In the genomic region with DNA sequence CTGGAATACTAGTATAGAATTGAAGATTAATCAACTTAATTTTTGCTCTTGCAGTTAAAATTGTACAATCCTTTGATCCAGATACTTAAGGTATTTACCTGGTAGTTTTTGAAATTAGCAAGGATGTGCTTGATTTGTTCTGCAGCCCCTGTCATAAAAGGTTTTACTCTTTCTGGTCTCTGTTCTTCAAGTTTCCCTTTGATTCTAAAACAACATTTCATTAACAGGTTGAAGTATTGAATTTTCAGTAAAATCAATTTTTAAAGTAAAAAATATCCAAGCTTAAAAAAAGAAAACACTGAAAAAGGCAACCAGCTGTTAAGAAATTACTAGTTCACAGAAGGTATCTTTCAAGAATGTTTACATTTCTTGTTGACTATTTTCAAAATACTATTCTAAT, we compare ENCODE assay signal across 9 cellular contexts. TPM values are rescaled to one million over a fixed set of nuclear protein-coding genes. Genes with fewer than 3 reads are reported as not detected.
DNase-seq lines count a peak whose midpoint lies in the region; ATAC-seq and TF ChIP-seq lines count a peak whose summit lies in the region.
"Had no signal": no experiment of that assay in that cellular context is flagged by ENCODE, and none has a peak within 500 bp of the region (broad histone marks: within the 10 kb centered on the region; RNA-seq: fewer than 3 reads in every experiment).

No MANE protein-coding gene starts in this region.

- peaks cover 0 to 63% (median 43%) of the 10 kb centered on the region in 9 donors for H3K36me3 ChIP-seq in heart right ventricle
- peaks cover 22% of the 10 kb centered on the region for H3K36me3 ChIP-seq in mesendoderm (ENCODE audit: control insufficient read depth, insufficient read depth, low read length)
- H3K36me3 ChIP-seq in upper lobe of right lung = peaks cover 55% of the 10 kb centered on the region

- ATAC-seq in heart right ventricle = no peak
- no peak for ATAC-seq in Right ventricle myocardium superior (ENCODE audit: poor library complexity)
- no peak for ATAC-seq in upper lobe of right lung
- no peak for ATAC-seq in esophagus mucosa

- H2BK5ac ChIP-seq in mesendoderm (ENCODE audit: low read length) = no peak overlapping the region

- no peak overlapping the region for H2AK5ac ChIP-seq in mesendoderm (ENCODE audit: low read length)

- H3K27ac ChIP-seq in heart right ventricle (peak overlapping the region in 6 of 10 donors; percentile 100), mesendoderm (ENCODE audit: low read depth, low read length) (no peak overlapping the region), upper lobe of right lung (peak overlapping the region; percentile 100)

- H3K27me3 ChIP-seq in heart right ventricle (no peaks in the 10 kb centered on the region), mesendoderm (ENCODE audit: insufficient read depth, low read length, poor library complexity) (no peaks in the 10 kb centered on the region), upper lobe of right lung (no peaks in the 10 kb centered on the region)

- peaks cover 44% of the 10 kb centered on the region for H3K4me1 Mint-ChIP-seq in MCF 10A (ENCODE audit: insufficient read depth, unreplicated experiment)

- H2BK120ac ChIP-seq in mesendoderm (ENCODE audit: low read depth, low read length) = no peak overlapping the region

- DNase-seq in heart right ventricle (no peak), Right ventricle myocardium superior (no peak), MCF 10A (ENCODE audit: unreplicated experiment) (no peak), mesendoderm (no peak), upper lobe of right lung (no peak), putamen (ENCODE audit: low spot score) (no peak), iPS-NIHi11 (ENCODE audit: low spot score) (no peak)
- DNase-seq: islet precursor cell had no signal

- no peak overlapping the region for H3K56ac ChIP-seq in mesendoderm (ENCODE audit: low read length)

- H3K4me3 ChIP-seq in heart right ventricle = peak overlapping the region; percentile 75 to 99 (median 95)
- peak overlapping the region; percentile 88 for H3K4me3 ChIP-seq in mesendoderm (ENCODE audit: low read length)
- peak overlapping the region; percentile 99 for H3K4me3 ChIP-seq in upper lobe of right lung

- H3K4me1 ChIP-seq in heart right ventricle (peaks cover 20 to 70% (median 66%) of the 10 kb centered on the region in 9 donors), mesendoderm (ENCODE audit: control insufficient read depth, low read depth, low read length) (peaks cover 5% of the 10 kb centered on the region), upper lobe of right lung (peaks cover 62% of the 10 kb centered on the region)

- peaks cover 82% of the 10 kb centered on the region for H3K36me3 Mint-ChIP-seq in MCF 10A (ENCODE audit: insufficient read depth, unreplicated experiment)

- no peak overlapping the region for H2BK15ac ChIP-seq in mesendoderm (replicated peaks; ENCODE audit: low read depth)

- H3K23ac ChIP-seq in mesendoderm (ENCODE audit: low read length) = no peak overlapping the region

- peaks cover 13% of the 10 kb centered on the region for H3K79me1 ChIP-seq in mesendoderm (ENCODE audit: low read length)

- H3K4me2 ChIP-seq in mesendoderm (ENCODE audit: low read length) = peak overlapping the region; percentile 29

- H3K9me3 ChIP-seq in heart right ventricle (no peaks in the 10 kb centered on the region), upper lobe of right lung (no peaks in the 10 kb centered on the region)

- no TSS peak for BruUV-seq in MCF 10A (replicated peaks; lab: Mats Ljungman, UMichigan)

- no peaks in the 10 kb centered on the region for H3K9me3 Mint-ChIP-seq in MCF 10A (ENCODE audit: unreplicated experiment)

- no peaks in the 10 kb centered on the region for H3K27me3 Mint-ChIP-seq in MCF 10A (ENCODE audit: insufficient read depth, unreplicated experiment)

- no peak overlapping the region for H3K4ac ChIP-seq in mesendoderm (ENCODE audit: low read depth, low read length)

- H3K4me3 Mint-ChIP-seq in MCF 10A (ENCODE audit: unreplicated experiment) = peak overlapping the region; percentile 89

- TF ChIP-seq CTCF in heart right ventricle (IDR thresholded peaks at IDR 0.05) (no peak), MCF 10A (IDR thresholded peaks at IDR 0.05; ENCODE audit: unreplicated experiment) (no peak), upper lobe of right lung (IDR thresholded peaks at IDR 0.05) (no peak)

- H3K79me2 ChIP-seq in mesendoderm (ENCODE audit: control insufficient read depth, insufficient read depth, low read length) = peaks cover 43% of the 10 kb centered on the region

- H4K5ac ChIP-seq in mesendoderm (ENCODE audit: low read length) = no peak overlapping the region

- intact Hi-C loops in heart right ventricle (cut with DNase I) (no loop called here), Right ventricle myocardium superior (cut with DNase I) (no loop called here), MCF 10A (cut with micrococcal nuclease) (no loop called here), upper lobe of right lung (cut with DNase I) (no loop called here)

- no peak overlapping the region for H3K18ac ChIP-seq in mesendoderm (ENCODE audit: low read length)

- no peak overlapping the region for H4K8ac ChIP-seq in mesendoderm (ENCODE audit: low read depth, low read length)

- POLR2A ChIA-PET in MCF 10A (lab: Yijun Ruan, JAX) = interaction anchor here (0.7 to 5.2 kb wide), 10 partner anchors 9 to 293 kb away, joined by 3 to 104 read pairs (median 24); partner anchors contain the start of gene SLC25A30

- peak overlapping the region; percentile 99 for H3K9ac ChIP-seq in mesendoderm (ENCODE audit: low read length)

- H3K27ac Mint-ChIP-seq in MCF 10A (ENCODE audit: low read depth, unreplicated experiment) = peak overlapping the region; percentile 95

- CTCF ChIA-PET in MCF 10A (lab: Yijun Ruan, JAX) = interaction anchor here (1.3 to 1.9 kb wide), 2 partner anchors 31 kb away, joined by 3 to 11 read pairs; no protein-coding TSS in a partner anchor

RNA-seq across cellular contexts. Expression of gene TPT1, which starts 1.6 kb away (rescaled TPM):
- total RNA-seq in heart right ventricle = 1,000 to 10,000 TPM; 3,297 to 4,965 (median 3,717) TPM
- polyA plus RNA-seq in heart right ventricle = 1,000 to 10,000 TPM; 5,417 to 6,104 TPM
- 4,220 TPM for total RNA-seq in Right ventricle myocardium superior
- 4,896 and 5,827 TPM in 2 replicates for total RNA-seq in MCF 10A (2022)
- 2,379 TPM for polyA plus RNA-seq in mesendoderm (2013, experiment 1 of 2)
- polyA plus RNA-seq in mesendoderm (2013, experiment 2 of 2) = 2,407 TPM
- 4,924 TPM for total RNA-seq in upper lobe of right lung
- 4,303 TPM for total RNA-seq in esophagus mucosa
